Comparison of ENCODE assay signal across 24 cellular contexts in genomic region chr22:33109532-33110148, GRCh38. TPM values are rescaled to one million over a fixed set of nuclear protein-coding genes. Genes with fewer than 3 reads are reported as not detected.
"Had no signal": no experiment of that assay in that cellular context is flagged by ENCODE, and none has a peak within 500 bp of the region (broad histone marks: within the 10 kb centered on the region; RNA-seq: fewer than 3 reads in every experiment).

No MANE protein-coding gene starts in this region.

- H3K36me3 ChIP-seq: thoracic aorta, upper lobe of left lung had no signal

- DNase-seq: activated CD4-positive, alpha-beta memory T cell treated with anti-CD3 and anti-CD28 coated beads, Interleukin-2, amount 10 ng/mL, durations not matched to agents 7 days and 5 days; activated CD4-positive, alpha-beta T cell treated with anti-CD3 and anti-CD28 coated beads, Interleukin-2, amount 10 ng/mL, durations not matched to agents 24 days and 14 days; activated effector memory CD4-positive, alpha-beta T cell treated with Interleukin-2 at 50 U/mL for 16 hours; activated naive CD4-positive, alpha-beta T cell treated with anti-CD3 and anti-CD28 coated beads, Interleukin-2, amount 10 ng/mL, durations not matched to agents 7 days and 5 days; activated T-cell treated with anti-CD3 and anti-CD28 coated beads, Interleukin-2, amount 50 U/mL, for 72 hours; effector CD4-positive, alpha-beta T cell; foreskin fibroblast; kidney glomerular epithelial cell; left ventricle myocardium superior; mammary epithelial cell; midbrain; natural killer cell; retina; stimulated activated CD4-positive, alpha-beta T cell treated with anti-CD3 and anti-CD28 coated beads, Interleukin-4, amount 100 ng/mL, for 1 hour; stimulated activated naive CD4-positive, alpha-beta T cell; upper lobe of left lung had no signal

- H3K9me3 ChIP-seq: thoracic aorta, upper lobe of left lung had no signal

- ATAC-seq: activated CD4-positive, CD25-positive, alpha-beta regulatory T cell treated with anti-CD3 and anti-CD28 coated beads, Interleukin-2, amount 50 U/mL, for 24 hours; activated T-cell treated with anti-CD3 and anti-CD28 coated beads, Interleukin-2, amount 50 U/mL, for 72 hours; left ventricle myocardium superior; natural killer cell had no signal

- H3K27me3 ChIP-seq: upper lobe of left lung had no signal

- H3K4me3 ChIP-seq: thoracic aorta, upper lobe of left lung had no signal

- H3K27ac ChIP-seq: thoracic aorta, upper lobe of left lung, VCaP had no signal

- H3K4me1 ChIP-seq: upper lobe of left lung had no signal

RNA-seq across cellular contexts. Expression of gene SYN3, which starts 51.5 kb away (rescaled TPM):
- total RNA-seq: activated CD4-positive, alpha-beta memory T cell treated with anti-CD3 and anti-CD28 coated beads, Interleukin-2, amount 10 ng/mL, durations not matched to agents 7 days and 5 days; activated CD4-positive, alpha-beta T cell treated with anti-CD3 and anti-CD28 coated beads, Interleukin-2, amount 10 ng/mL, durations not matched to agents 24 days and 14 days; activated T-cell treated with anti-CD3 and anti-CD28 coated beads, Interleukin-2, amount 50 U/mL, for 72 hours; chondrocyte; epithelial cell of proximal tubule; fibroblast of lung; left ventricle myocardium superior; mammary epithelial cell; osteocyte; T-helper 2 cell treated with Interferon-gamma antibody and Interleukin-4, amounts not matched to agents 100 ng/mL and 5 ng/mL, for 36 hours; thoracic aorta had no signal
